ENCODE assay signal across 31 cellular contexts in the genomic region with DNA sequence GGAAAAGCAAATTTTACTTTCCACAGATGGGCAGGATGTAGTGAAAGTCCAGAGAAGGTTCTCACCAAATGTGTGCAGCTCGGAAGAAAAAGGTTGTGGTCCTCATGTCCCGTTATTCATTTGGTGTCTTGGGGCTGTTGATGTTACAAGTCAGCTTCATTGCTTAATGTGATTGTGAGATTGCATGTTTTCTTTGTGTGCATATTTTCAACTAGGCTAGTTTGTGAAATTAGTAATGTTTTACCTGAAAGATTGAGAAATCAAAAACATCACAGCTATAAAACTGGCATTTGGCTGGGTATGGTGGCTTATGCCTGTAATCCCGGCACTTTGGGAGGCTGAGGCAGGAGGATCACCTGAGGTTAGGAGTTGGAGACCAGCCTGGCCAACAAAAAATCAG.
"Had no signal": no experiment of that assay in that cellular context is flagged by ENCODE, and none has a peak within 500 bp of the region (broad histone marks: within the 10 kb centered on the region; RNA-seq: fewer than 3 reads in every experiment).

No MANE protein-coding gene starts in this region.

- DNase-seq: activated CD4-positive, alpha-beta memory T cell treated with anti-CD3 and anti-CD28 coated beads for 36 hours; activated CD4-positive, alpha-beta T cell treated with anti-CD3 and anti-CD28 coated beads, Interleukin-2, amount 10 ng/mL, durations not matched to agents 7 days and 5 days; activated CD8-positive, alpha-beta memory T cell treated with anti-CD3 and anti-CD28 coated beads, Interleukin-2, amount 10 ng/mL, durations not matched to agents 7 days and 5 days; activated effector memory CD4-positive, alpha-beta T cell treated with anti-CD3 and anti-CD28 coated beads, Interleukin-2, amount 50 U/mL, for 16 hours; activated naive CD4-positive, alpha-beta T cell; activated naive CD4-positive, alpha-beta T cell treated with anti-CD3 and anti-CD28 coated beads, Interleukin-2, amount 50 U/mL, for 16 hours; activated naive CD8-positive, alpha-beta T cell treated with anti-CD3 and anti-CD28 coated beads for 36 hours; activated T-cell treated with anti-CD3 and anti-CD28 coated beads, Interleukin-2, amount 50 U/mL, for 72 hours; amniotic stem cell; aorta; brain microvascular endothelial cell; Kasumi-1; KG1; MG63; NCI-H1048; NCI-H1105 treated with DMSO at 0.1 percent for 48 hours; NCI-H1436 treated with DMSO at 0.1 percent for 48 hours; NCI-H1694 treated with DMSO at 0.1 percent for 48 hours; NCI-H2029; NCI-H345; NCI-H524 treated with DMSO at 0.1 percent for 48 hours; PC-3; Peyer's patch; RPMI8226; SHP77 treated with DMSO at 0.1 percent for 48 hours; SK-N-SH had no signal

- H3K27ac ChIP-seq: brain microvascular endothelial cell, Peyer's patch, SJSA1 had no signal

- H3K27me3 ChIP-seq: brain microvascular endothelial cell, MG63, Peyer's patch, SJSA1 had no signal

- H3K4me3 Mint-ChIP-seq: activated CD4-positive, alpha-beta memory T cell treated with anti-CD3 and anti-CD28 coated beads for 36 hours; activated CD4-positive, alpha-beta T cell treated with anti-CD3 and anti-CD28 coated beads, Interleukin-2, amount 10 ng/mL, durations not matched to agents 7 days and 5 days; activated CD8-positive, alpha-beta memory T cell treated with anti-CD3 and anti-CD28 coated beads, Interleukin-2, amount 10 ng/mL, durations not matched to agents 7 days and 5 days; activated naive CD8-positive, alpha-beta T cell treated with anti-CD3 and anti-CD28 coated beads for 36 hours; activated T-cell treated with anti-CD3 and anti-CD28 coated beads, Interleukin-2, amount 50 U/mL, for 72 hours; activated T-helper 17 cell treated with anti-CD3 and anti-CD28 coated beads, Interleukin-2, amount 50 U/mL, for 72 hours; central memory CD8-positive, alpha-beta T cell; T-helper 1 cell treated with Interleukin-12 subunit alpha and Interleukin-12 subunit beta and Interleukin-4 antibody, amounts not matched to agents 30 μg/mL and 1 μg/mL, for 36 hours; T-helper 2 cell treated with Interferon-gamma antibody and Interleukin-4, amounts not matched to agents 5 μg/mL and 100 μg/mL, for 36 hours had no signal

- H3K27me3 Mint-ChIP-seq: activated CD4-positive, alpha-beta memory T cell treated with anti-CD3 and anti-CD28 coated beads for 36 hours; activated CD4-positive, alpha-beta T cell treated with anti-CD3 and anti-CD28 coated beads, Interleukin-2, amount 10 ng/mL, durations not matched to agents 7 days and 5 days; activated CD8-positive, alpha-beta memory T cell treated with anti-CD3 and anti-CD28 coated beads, Interleukin-2, amount 10 ng/mL, durations not matched to agents 7 days and 5 days; activated naive CD8-positive, alpha-beta T cell treated with anti-CD3 and anti-CD28 coated beads for 36 hours; activated T-helper 17 cell treated with anti-CD3 and anti-CD28 coated beads, Interleukin-2, amount 50 U/mL, for 72 hours; central memory CD8-positive, alpha-beta T cell had no signal

- H3K4me1 ChIP-seq: Peyer's patch, SJSA1 had no signal

- H3K9me3 ChIP-seq: MG63, Peyer's patch, SJSA1, SK-N-SH had no signal

- H3K4me3 ChIP-seq: MG63, Peyer's patch, SJSA1 had no signal

- H3K4me1 Mint-ChIP-seq: activated CD4-positive, alpha-beta T cell treated with anti-CD3 and anti-CD28 coated beads, Interleukin-2, amount 10 ng/mL, durations not matched to agents 7 days and 5 days; activated CD8-positive, alpha-beta memory T cell treated with anti-CD3 and anti-CD28 coated beads, Interleukin-2, amount 10 ng/mL, durations not matched to agents 7 days and 5 days; activated naive CD8-positive, alpha-beta T cell treated with anti-CD3 and anti-CD28 coated beads for 36 hours; activated T-helper 17 cell treated with anti-CD3 and anti-CD28 coated beads, Interleukin-2, amount 50 U/mL, for 72 hours; central memory CD8-positive, alpha-beta T cell had no signal

- H3K9ac ChIP-seq: SK-N-SH had no signal

- H3K27ac Mint-ChIP-seq: activated CD4-positive, alpha-beta memory T cell treated with anti-CD3 and anti-CD28 coated beads for 36 hours; activated CD4-positive, alpha-beta T cell treated with anti-CD3 and anti-CD28 coated beads, Interleukin-2, amount 10 ng/mL, durations not matched to agents 7 days and 5 days; activated CD8-positive, alpha-beta memory T cell treated with anti-CD3 and anti-CD28 coated beads, Interleukin-2, amount 10 ng/mL, durations not matched to agents 7 days and 5 days; activated naive CD8-positive, alpha-beta T cell treated with anti-CD3 and anti-CD28 coated beads for 36 hours; activated T-cell treated with anti-CD3 and anti-CD28 coated beads, Interleukin-2, amount 50 U/mL, for 72 hours; activated T-helper 17 cell treated with anti-CD3 and anti-CD28 coated beads, Interleukin-2, amount 50 U/mL, for 72 hours; T-helper 1 cell treated with Interleukin-12 subunit alpha and Interleukin-12 subunit beta and Interleukin-4 antibody, amounts not matched to agents 30 μg/mL and 1 μg/mL, for 36 hours; T-helper 2 cell treated with Interferon-gamma antibody and Interleukin-4, amounts not matched to agents 5 μg/mL and 100 μg/mL, for 36 hours had no signal

- ATAC-seq: activated CD8-positive, alpha-beta memory T cell treated with anti-CD3 and anti-CD28 coated beads, Interleukin-2, amount 10 ng/mL, durations not matched to agents 7 days and 5 days; activated T-cell treated with anti-CD3 and anti-CD28 coated beads, Interleukin-2, amount 50 U/mL, for 72 hours; activated T-helper 17 cell treated with anti-CD3 and anti-CD28 coated beads, Interleukin-2, amount 50 U/mL, for 72 hours; PC-3 had no signal

- H3K9me3 Mint-ChIP-seq: activated CD4-positive, alpha-beta memory T cell treated with anti-CD3 and anti-CD28 coated beads for 36 hours; activated CD4-positive, alpha-beta T cell treated with anti-CD3 and anti-CD28 coated beads, Interleukin-2, amount 10 ng/mL, durations not matched to agents 7 days and 5 days; activated naive CD8-positive, alpha-beta T cell treated with anti-CD3 and anti-CD28 coated beads for 36 hours; activated T-cell treated with anti-CD3 and anti-CD28 coated beads, Interleukin-2, amount 50 U/mL, for 72 hours; activated T-helper 17 cell treated with anti-CD3 and anti-CD28 coated beads, Interleukin-2, amount 50 U/mL, for 72 hours; central memory CD8-positive, alpha-beta T cell; T-helper 1 cell treated with Interleukin-12 subunit alpha and Interleukin-12 subunit beta and Interleukin-4 antibody, amounts not matched to agents 30 μg/mL and 1 μg/mL, for 36 hours; T-helper 2 cell treated with Interferon-gamma antibody and Interleukin-4, amounts not matched to agents 5 μg/mL and 100 μg/mL, for 36 hours had no signal
